1 cellular context compared by ENCODE assay signal in the genomic region with DNA sequence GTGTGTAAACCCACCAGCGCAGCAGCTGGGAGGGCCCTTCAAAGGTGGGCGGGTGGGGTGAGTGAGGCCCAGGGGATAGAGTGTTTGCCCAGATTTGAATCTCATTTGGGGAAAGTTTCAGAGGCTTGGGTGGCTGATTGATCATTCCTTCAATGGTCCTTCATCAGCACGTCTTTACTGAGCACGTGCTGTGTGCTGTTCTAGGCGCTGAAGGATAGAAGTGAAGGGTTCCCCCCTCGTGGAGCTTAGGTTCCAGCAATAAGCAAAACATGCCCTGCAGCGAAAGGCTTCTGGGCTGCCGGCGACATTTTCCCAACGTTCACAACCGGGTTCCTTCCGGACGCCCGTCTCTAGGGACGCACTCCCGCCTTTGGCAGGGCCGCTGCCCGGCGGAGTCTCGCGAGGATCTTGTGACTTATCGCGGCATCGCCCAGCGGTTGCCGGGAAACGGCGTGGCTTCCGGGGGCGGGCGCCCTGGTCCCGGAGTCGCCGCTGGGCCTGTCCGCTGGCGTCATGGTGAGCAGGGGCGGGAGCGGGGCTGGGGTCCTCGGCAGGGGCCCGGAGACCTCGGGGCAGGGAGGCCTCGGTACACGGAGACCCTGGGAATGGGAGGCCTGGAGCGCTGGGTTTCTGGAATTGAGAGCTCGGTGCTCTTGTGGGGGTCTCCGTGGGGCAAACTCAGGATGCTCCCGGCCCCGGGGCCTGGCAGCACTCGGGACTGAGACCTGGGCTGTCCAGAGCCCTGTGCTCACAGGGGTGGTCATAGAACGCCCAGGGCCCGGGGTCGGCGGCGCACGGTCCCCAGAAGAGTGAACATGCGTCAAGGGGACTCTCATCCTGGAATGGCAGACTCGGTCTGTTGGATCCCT.
TF ChIP-seq lines count a peak whose summit lies in the region.

No MANE protein-coding gene starts in this region.

TF ChIP-seq in HepG2, 621 proteins besides CTCF, POLR2A, EP300 and RAD21 (continued from another document and continues in another):
- TF ChIP-seq HNF4G (IDR thresholded peaks at IDR 0.05; ENCODE audit: borderline replicate concordance, low read depth, low read length) (no peak), HNF4G (CRISPR knock-in tag; IDR thresholded peaks at IDR 0.05; ENCODE audit: borderline replicate concordance, low read depth) (no peak), TAF1 (CRISPR knock-in tag; IDR thresholded peaks at IDR 0.05) (peak; percentile 68; the same call in 1 of the 2 replicates), RFXAP (CRISPR knock-in tag; IDR thresholded peaks at IDR 0.05; ENCODE audit: borderline replicate concordance) (peak; percentile 26; the same call in 1 of the 2 replicates), ZSCAN20 (CRISPR knock-in tag; IDR thresholded peaks at IDR 0.05; ENCODE audit: borderline replicate concordance) (0 out of 2 replicates have a peak, but pooled peaks have one; percentile 39), PATZ1 (CRISPR knock-in tag; IDR thresholded peaks at IDR 0.05) (peak; percentile 86), ZBTB8A (CRISPR knock-in tag; IDR thresholded peaks at IDR 0.05; ENCODE audit: borderline replicate concordance, low read depth) (0 out of 2 replicates have a peak, but pooled peaks have one; percentile 85), ZGPAT (CRISPR knock-in tag; IDR thresholded peaks at IDR 0.05) (peak; percentile 87), MAFK (conservative IDR thresholded peaks at IDR 0.05 in 1 of 2, IDR thresholded peaks at IDR 0.05 in 1 of 2; ENCODE audit: low read length in 2 of 2) (no peak), ZNF800 (CRISPR knock-in tag; IDR thresholded peaks at IDR 0.05) (no peak), EED (CRISPR knock-in tag; IDR thresholded peaks at IDR 0.05) (peak; percentile 88), LCORL (IDR thresholded peaks at IDR 0.05) (no peak), LCORL (CRISPR knock-in tag; IDR thresholded peaks at IDR 0.05) (0 out of 2 replicates have a peak, but pooled peaks have one; percentile 56), HNF4A (CRISPR knock-in tag; IDR thresholded peaks at IDR 0.05) (no peak; the same call in 1 of the 2 replicates), ZNF569 (CRISPR knock-in tag; IDR thresholded peaks at IDR 0.05; ENCODE audit: borderline replicate concordance) (0 out of 2 replicates have a peak, but pooled peaks have one; percentile 27), ATF2 (CRISPR knock-in tag; IDR thresholded peaks at IDR 0.05) (peak; percentile 83), MYC (CRISPR knock-in tag; IDR thresholded peaks at IDR 0.05; ENCODE audit: borderline replicate concordance) (peak; percentile 82)
- TF ChIP-seq, protein P1, sequence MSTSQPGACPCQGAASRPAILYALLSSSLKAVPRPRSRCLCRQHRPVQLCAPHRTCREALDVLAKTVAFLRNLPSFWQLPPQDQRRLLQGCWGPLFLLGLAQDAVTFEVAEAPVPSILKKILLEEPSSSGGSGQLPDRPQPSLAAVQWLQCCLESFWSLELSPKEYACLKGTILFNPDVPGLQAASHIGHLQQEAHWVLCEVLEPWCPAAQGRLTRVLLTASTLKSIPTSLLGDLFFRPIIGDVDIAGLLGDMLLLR (CRISPR knock-in tag; IDR thresholded peaks at IDR 0.05), result no peak
- TF ChIP-seq, protein P2, sequence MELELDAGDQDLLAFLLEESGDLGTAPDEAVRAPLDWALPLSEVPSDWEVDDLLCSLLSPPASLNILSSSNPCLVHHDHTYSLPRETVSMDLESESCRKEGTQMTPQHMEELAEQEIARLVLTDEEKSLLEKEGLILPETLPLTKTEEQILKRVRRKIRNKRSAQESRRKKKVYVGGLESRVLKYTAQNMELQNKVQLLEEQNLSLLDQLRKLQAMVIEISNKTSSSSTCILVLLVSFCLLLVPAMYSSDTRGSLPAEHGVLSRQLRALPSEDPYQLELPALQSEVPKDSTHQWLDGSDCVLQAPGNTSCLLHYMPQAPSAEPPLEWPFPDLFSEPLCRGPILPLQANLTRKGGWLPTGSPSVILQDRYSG (CRISPR knock-in tag; IDR thresholded peaks at IDR 0.05), result peak; percentile 27; the same call in 1 of the 2 replicates
- TF ChIP-seq, protein P3, sequence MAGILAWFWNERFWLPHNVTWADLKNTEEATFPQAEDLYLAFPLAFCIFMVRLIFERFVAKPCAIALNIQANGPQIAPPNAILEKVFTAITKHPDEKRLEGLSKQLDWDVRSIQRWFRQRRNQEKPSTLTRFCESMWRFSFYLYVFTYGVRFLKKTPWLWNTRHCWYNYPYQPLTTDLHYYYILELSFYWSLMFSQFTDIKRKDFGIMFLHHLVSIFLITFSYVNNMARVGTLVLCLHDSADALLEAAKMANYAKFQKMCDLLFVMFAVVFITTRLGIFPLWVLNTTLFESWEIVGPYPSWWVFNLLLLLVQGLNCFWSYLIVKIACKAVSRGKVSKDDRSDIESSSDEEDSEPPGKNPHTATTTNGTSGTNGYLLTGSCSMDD (CRISPR knock-in tag; IDR thresholded peaks at IDR 0.05), result no peak
- TF ChIP-seq, protein P4, sequence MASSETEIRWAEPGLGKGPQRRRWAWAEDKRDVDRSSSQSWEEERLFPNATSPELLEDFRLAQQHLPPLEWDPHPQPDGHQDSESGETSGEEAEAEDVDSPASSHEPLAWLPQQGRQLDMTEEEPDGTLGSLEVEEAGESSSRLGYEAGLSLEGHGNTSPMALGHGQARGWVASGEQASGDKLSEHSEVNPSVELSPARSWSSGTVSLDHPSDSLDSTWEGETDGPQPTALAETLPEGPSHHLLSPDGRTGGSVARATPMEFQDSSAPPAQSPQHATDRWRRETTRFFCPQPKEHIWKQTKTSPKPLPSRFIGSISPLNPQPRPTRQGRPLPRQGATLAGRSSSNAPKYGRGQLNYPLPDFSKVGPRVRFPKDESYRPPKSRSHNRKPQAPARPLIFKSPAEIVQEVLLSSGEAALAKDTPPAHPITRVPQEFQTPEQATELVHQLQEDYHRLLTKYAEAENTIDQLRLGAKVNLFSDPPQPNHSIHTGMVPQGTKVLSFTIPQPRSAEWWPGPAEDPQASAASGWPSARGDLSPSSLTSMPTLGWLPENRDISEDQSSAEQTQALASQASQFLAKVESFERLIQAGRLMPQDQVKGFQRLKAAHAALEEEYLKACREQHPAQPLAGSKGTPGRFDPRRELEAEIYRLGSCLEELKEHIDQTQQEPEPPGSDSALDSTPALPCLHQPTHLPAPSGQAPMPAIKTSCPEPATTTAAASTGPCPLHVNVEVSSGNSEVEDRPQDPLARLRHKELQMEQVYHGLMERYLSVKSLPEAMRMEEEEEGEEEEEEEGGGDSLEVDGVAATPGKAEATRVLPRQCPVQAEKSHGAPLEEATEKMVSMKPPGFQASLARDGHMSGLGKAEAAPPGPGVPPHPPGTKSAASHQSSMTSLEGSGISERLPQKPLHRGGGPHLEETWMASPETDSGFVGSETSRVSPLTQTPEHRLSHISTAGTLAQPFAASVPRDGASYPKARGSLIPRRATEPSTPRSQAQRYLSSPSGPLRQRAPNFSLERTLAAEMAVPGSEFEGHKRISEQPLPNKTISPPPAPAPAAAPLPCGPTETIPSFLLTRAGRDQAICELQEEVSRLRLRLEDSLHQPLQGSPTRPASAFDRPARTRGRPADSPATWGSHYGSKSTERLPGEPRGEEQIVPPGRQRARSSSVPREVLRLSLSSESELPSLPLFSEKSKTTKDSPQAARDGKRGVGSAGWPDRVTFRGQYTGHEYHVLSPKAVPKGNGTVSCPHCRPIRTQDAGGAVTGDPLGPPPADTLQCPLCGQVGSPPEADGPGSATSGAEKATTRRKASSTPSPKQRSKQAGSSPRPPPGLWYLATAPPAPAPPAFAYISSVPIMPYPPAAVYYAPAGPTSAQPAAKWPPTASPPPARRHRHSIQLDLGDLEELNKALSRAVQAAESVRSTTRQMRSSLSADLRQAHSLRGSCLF (CRISPR knock-in tag; IDR thresholded peaks at IDR 0.05; ENCODE audit: borderline replicate concordance), result no peak
- TF ChIP-seq, protein P5, sequence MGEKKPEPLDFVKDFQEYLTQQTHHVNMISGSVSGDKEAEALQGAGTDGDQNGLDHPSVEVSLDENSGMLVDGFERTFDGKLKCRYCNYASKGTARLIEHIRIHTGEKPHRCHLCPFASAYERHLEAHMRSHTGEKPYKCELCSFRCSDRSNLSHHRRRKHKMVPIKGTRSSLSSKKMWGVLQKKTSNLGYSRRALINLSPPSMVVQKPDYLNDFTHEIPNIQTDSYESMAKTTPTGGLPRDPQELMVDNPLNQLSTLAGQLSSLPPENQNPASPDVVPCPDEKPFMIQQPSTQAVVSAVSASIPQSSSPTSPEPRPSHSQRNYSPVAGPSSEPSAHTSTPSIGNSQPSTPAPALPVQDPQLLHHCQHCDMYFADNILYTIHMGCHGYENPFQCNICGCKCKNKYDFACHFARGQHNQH (CRISPR knock-in tag; IDR thresholded peaks at IDR 0.05), result peak; percentile 90
